In genomic region chr4:77818667-77819408, GRCh38 we compare ENCODE assay signal across 8 cellular contexts. TPM values are rescaled to one million over a fixed set of nuclear protein-coding genes. Genes with fewer than 3 reads are reported as not detected.
A peak's percentile ranks its signal among the peaks of the same experiment; 100 is the strongest.
DNase-seq lines count a peak whose midpoint lies in the region; ATAC-seq, FAIRE-seq and TF ChIP-seq lines count a peak whose summit lies in the region.

Gene CNOT6L (minus strand): TSS chr4:77819368. CDS start chr4:77819308, 60 bp downstream.

- H3K27me3 Mint-ChIP-seq in CD8-positive, alpha-beta memory T cell = peaks cover 0 to 8% of the 10 kb centered on the region in 2 donors
- H3K27me3 Mint-ChIP-seq in progenitor cell of endocrine pancreas = no peaks in the 10 kb centered on the region

- no peaks in the 10 kb centered on the region for H3K36me3 ChIP-seq in CD8-positive, alpha-beta memory T cell (ENCODE audit: insufficient read depth, low read length)
- no peaks in the 10 kb centered on the region for H3K36me3 ChIP-seq in left ventricle myocardium inferior

- POLR2A ChIA-PET in CD8-positive, alpha-beta memory T cell (lab: Charles Lee) = interaction anchor here (1.7 to 8.0 kb wide), 4 partner anchors 18 to 41 kb away, joined by 8 to 394 read pairs (median 37); partner anchors contain the start of gene MRPL1

- peaks cover 56 to 75% (median 69%) of the 10 kb centered on the region in 3 donors for H3K4me1 Mint-ChIP-seq in CD8-positive, alpha-beta memory T cell
- peaks cover 28% of the 10 kb centered on the region for H3K4me1 Mint-ChIP-seq in progenitor cell of endocrine pancreas (ENCODE audit: low read depth)

- TF ChIP-seq CTCF in left ventricle myocardium inferior (IDR thresholded peaks at IDR 0.05; ENCODE audit: borderline replicate concordance) (no peak), progenitor cell of endocrine pancreas (IDR thresholded peaks at IDR 0.05; ENCODE audit: unreplicated experiment) (no peak)

- peak within 1 kb of the TSS; percentile 95 to 100 (median 99) for H3K4me3 Mint-ChIP-seq in CD8-positive, alpha-beta memory T cell
- H3K4me3 Mint-ChIP-seq in progenitor cell of endocrine pancreas (ENCODE audit: low read depth) = peak within 1 kb of the TSS; percentile 100

- H3K4me1 ChIP-seq in CD8-positive, alpha-beta memory T cell (ENCODE audit: insufficient read depth, low read length) = peaks cover 62% of the 10 kb centered on the region
- H3K4me1 ChIP-seq in left ventricle myocardium inferior = peaks cover 74% of the 10 kb centered on the region

- H3K27ac ChIP-seq in CD8-positive, alpha-beta memory T cell (ENCODE audit: low read depth, low read length) = peak within 1 kb of the TSS; percentile 97
- peak within 1 kb of the TSS; percentile 96 for H3K27ac ChIP-seq in left ventricle myocardium inferior (replicated peaks)

- H3K36me3 Mint-ChIP-seq in CD8-positive, alpha-beta memory T cell = peaks cover 4 to 47% (median 7%) of the 10 kb centered on the region in 3 donors
- peaks cover 2% of the 10 kb centered on the region for H3K36me3 Mint-ChIP-seq in progenitor cell of endocrine pancreas (ENCODE audit: insufficient read depth)

- intact Hi-C loops in left ventricle myocardium inferior (cut with micrococcal nuclease) = loop anchor here (5.0 kb wide), 1 partner anchor 43 kb away; the partner anchor contains the start of gene MRPL1

- no peaks in the 10 kb centered on the region for H3K9me3 ChIP-seq in CD8-positive, alpha-beta memory T cell (ENCODE audit: low read length)
- H3K9me3 ChIP-seq in left ventricle myocardium inferior (replicated peaks) = no peaks in the 10 kb centered on the region

- peak; percentile 17 for FAIRE-seq in urothelium cell line (lab: Jason Lieb, UNC)

- H3K9me3 Mint-ChIP-seq in CD8-positive, alpha-beta memory T cell = peaks cover 0 to 6% (median 2%) of the 10 kb centered on the region in 5 donors
- no peaks in the 10 kb centered on the region for H3K9me3 Mint-ChIP-seq in progenitor cell of endocrine pancreas (ENCODE audit: low read depth)

- peak within 1 kb of the TSS; percentile 75 for H3K4me3 ChIP-seq in CD8-positive, alpha-beta memory T cell (ENCODE audit: low read length)
- peak within 1 kb of the TSS; percentile 79 for H3K4me3 ChIP-seq in Jurkat, Clone E6-1 (ENCODE audit: low read length)
- peak within 1 kb of the TSS; percentile 79 for H3K4me3 ChIP-seq in left ventricle myocardium inferior

- peak; percentile 44 to 93 (median 79) for DNase-seq in CD8-positive, alpha-beta memory T cell
- peak; percentile 46 for DNase-seq in Jurkat, Clone E6-1 (ENCODE audit: low read depth, low spot score)
- peak; percentile 73 to 89 (median 73) for DNase-seq in T-helper 2 cell
- DNase-seq in amygdala (lab: John Stamatoyannopoulos, UW) = peak in 52 of 56 donors; percentile 4 to 77 (median 58)
- peak; percentile 82 for DNase-seq in left ventricle myocardium inferior
- peak; percentile 43 for DNase-seq in progenitor cell of endocrine pancreas (ENCODE audit: low spot score, unreplicated experiment)
- DNase-seq in urothelium cell line (ENCODE audit: low spot score) = peak; percentile 67

- H3K27ac Mint-ChIP-seq in CD8-positive, alpha-beta memory T cell = peak within 1 kb of the TSS; percentile 97 to 100 (median 99)
- H3K27ac Mint-ChIP-seq in progenitor cell of endocrine pancreas = peak within 1 kb of the TSS; percentile 100

- ATAC-seq in GM21381 (IDR thresholded peaks at IDR 0.05; ENCODE audit: unreplicated experiment) = peak; percentile 31

- CTCF ChIA-PET in CD8-positive, alpha-beta memory T cell (lab: Charles Lee) = interaction anchor here (1.6 to 3.2 kb wide), 4 partner anchors 9 to 44 kb away, joined by 5 to 40 read pairs (median 9); partner anchors contain the start of gene MRPL1

- H3K27me3 ChIP-seq in CD8-positive, alpha-beta memory T cell (ENCODE audit: insufficient read depth, low read length, poor library complexity, severe bottlenecking) = no peaks in the 10 kb centered on the region
- H3K27me3 ChIP-seq in left ventricle myocardium inferior (ENCODE audit: low read depth) = no peaks in the 10 kb centered on the region

RNA-seq across cellular contexts. Expression of gene CNOT6L, which starts in this region (rescaled TPM):
- total RNA-seq in CD8-positive, alpha-beta memory T cell = 100 to 1,000 TPM in 1 of 2 experiments, 10 to 100 TPM in 1; 96.5 to 100 TPM
- 45.2 TPM for polyA plus RNA-seq in CD8-positive, alpha-beta memory T cell
- polyA plus RNA-seq in Jurkat, Clone E6-1 (2012; ENCODE audit: insufficient read depth, insufficient read length) = 13.0 TPM
- total RNA-seq in left ventricle myocardium inferior (21.8 TPM), progenitor cell of endocrine pancreas (39.7 and 42.4 TPM in 2 replicates)

Comparison
In these comparisons a context has a peak if more than half of its experiments do, and no peak if none do; other contexts are left out.
1. Peak in every context shown above with its lines: DNase-seq, ATAC-seq, H3K4me3 ChIP-seq and H3K27ac ChIP-seq.